In the genomic region with DNA sequence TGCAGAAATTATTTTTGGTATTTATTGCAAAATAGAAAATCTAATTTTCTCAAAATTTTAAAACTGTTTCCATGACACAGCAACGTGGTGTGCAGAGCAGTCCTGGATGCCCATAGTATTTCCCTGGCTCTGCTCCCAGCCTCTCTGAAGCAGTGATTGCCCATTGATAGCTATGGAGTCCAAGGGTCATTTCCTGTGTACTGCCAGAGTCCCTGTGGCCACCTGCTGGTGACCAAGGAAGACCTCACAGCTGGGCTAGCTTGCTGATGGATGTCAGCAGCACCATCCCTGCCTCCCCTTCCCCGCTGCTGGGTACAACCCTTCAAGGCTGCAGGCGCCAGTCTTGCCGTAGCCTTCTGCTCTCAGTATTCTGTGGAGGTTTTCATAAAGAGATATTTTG, we compare ENCODE assay signal across 2 cellular contexts.
TF ChIP-seq lines count a peak whose summit lies in the region.

No MANE protein-coding gene starts in this region.

TF ChIP-seq in SK-N-SH, 30 proteins besides CTCF, POLR2A, EP300 and RAD21 (continued from another document):
- TF ChIP-seq, protein P1, sequence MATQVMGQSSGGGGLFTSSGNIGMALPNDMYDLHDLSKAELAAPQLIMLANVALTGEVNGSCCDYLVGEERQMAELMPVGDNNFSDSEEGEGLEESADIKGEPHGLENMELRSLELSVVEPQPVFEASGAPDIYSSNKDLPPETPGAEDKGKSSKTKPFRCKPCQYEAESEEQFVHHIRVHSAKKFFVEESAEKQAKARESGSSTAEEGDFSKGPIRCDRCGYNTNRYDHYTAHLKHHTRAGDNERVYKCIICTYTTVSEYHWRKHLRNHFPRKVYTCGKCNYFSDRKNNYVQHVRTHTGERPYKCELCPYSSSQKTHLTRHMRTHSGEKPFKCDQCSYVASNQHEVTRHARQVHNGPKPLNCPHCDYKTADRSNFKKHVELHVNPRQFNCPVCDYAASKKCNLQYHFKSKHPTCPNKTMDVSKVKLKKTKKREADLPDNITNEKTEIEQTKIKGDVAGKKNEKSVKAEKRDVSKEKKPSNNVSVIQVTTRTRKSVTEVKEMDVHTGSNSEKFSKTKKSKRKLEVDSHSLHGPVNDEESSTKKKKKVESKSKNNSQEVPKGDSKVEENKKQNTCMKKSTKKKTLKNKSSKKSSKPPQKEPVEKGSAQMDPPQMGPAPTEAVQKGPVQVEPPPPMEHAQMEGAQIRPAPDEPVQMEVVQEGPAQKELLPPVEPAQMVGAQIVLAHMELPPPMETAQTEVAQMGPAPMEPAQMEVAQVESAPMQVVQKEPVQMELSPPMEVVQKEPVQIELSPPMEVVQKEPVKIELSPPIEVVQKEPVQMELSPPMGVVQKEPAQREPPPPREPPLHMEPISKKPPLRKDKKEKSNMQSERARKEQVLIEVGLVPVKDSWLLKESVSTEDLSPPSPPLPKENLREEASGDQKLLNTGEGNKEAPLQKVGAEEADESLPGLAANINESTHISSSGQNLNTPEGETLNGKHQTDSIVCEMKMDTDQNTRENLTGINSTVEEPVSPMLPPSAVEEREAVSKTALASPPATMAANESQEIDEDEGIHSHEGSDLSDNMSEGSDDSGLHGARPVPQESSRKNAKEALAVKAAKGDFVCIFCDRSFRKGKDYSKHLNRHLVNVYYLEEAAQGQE (IDR thresholded peaks at IDR 0.05; ENCODE audit: low read depth, low read length): no peak
- TF ChIP-seq MXI1 (IDR thresholded peaks at IDR 0.05; ENCODE audit: low read depth, low read length) (no peak), SMC3 (IDR thresholded peaks at IDR 0.05; ENCODE audit: low read depth, low read length) (peak; percentile 13; the same call in 1 of the 2 replicates), RCOR1 (IDR thresholded peaks at IDR 0.05; ENCODE audit: low read length) (0 out of 2 replicates have a peak, but pooled peaks have one; percentile 30)

TF ChIP-seq in SK-N-SH treated with all-trans-retinoic acid at 6 μM for 48 hours, 23 proteins besides CTCF, POLR2A, EP300 and RAD21 (continued from another document):
- TF ChIP-seq CSDC2 (CRISPR knock-in tag; IDR thresholded peaks at IDR 0.05): no peak
- no peak for TF ChIP-seq ISL1 (CRISPR knock-in tag; IDR thresholded peaks at IDR 0.05)
- no peak for TF ChIP-seq ESRRG (CRISPR knock-in tag; IDR thresholded peaks at IDR 0.05)
- no peak for TF ChIP-seq TOX (CRISPR knock-in tag; IDR thresholded peaks at IDR 0.05; ENCODE audit: borderline replicate concordance)
